21 cellular contexts compared by ENCODE assay signal in the genomic region with DNA sequence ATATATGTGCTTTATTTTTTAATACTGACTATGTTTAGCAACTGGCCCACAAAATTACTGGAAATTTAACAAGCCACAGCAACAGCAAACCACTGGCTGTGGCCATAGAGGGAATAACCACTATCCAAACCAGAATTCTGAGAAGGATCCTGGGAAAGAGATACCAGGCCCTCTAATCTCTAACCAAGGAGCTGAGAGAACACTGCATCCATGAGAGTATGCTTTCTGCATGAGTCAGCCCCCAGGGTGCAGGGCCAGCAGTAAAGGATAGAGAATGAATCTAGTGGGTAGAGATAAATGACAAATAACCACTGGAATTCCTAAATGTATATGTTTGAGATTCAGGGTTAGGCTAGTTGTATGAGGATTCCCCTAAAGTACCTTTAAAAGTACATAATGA.
DNase-seq lines count a peak whose midpoint lies in the region; ATAC-seq and TF ChIP-seq lines count a peak whose summit lies in the region.
"Had no signal": no experiment of that assay in that cellular context is flagged by ENCODE, and none has a peak within 500 bp of the region (broad histone marks: within the 10 kb centered on the region; RNA-seq: fewer than 3 reads in every experiment).

No MANE protein-coding gene starts in this region.

- no peak overlapping the region for H3K4me3 ChIP-seq in adipocyte (ENCODE audit: low read length)
- no peak overlapping the region for H3K4me3 ChIP-seq in smooth muscle cell
- H3K4me3 ChIP-seq: colonic mucosa, SJSA1, thyroid gland had no signal

- peak overlapping the region; percentile 62 for H3K4me2 ChIP-seq in smooth muscle cell

- H3K9ac ChIP-seq in adipocyte (ENCODE audit: low read length): no peak overlapping the region
- H3K9ac ChIP-seq in smooth muscle cell (ENCODE audit: low read depth): no peak overlapping the region

- no peak for TF ChIP-seq CTCF in smooth muscle cell (IDR thresholded peaks at IDR 0.05; ENCODE audit: borderline replicate concordance, insufficient read depth, poor library complexity, severe bottlenecking)

- peak overlapping the region; percentile 67 for H3K27ac ChIP-seq in smooth muscle cell (ENCODE audit: low read depth)
- H3K27ac ChIP-seq: colonic mucosa, SJSA1, thyroid gland had no signal

- H3K4me1 ChIP-seq in adipocyte (ENCODE audit: control insufficient read depth, insufficient read depth, low read length) (peaks cover 9% of the 10 kb centered on the region), smooth muscle cell (ENCODE audit: low read depth) (peaks cover 7% of the 10 kb centered on the region)
- H3K4me1 ChIP-seq: colonic mucosa, SJSA1 had no signal

- H3K9me3 ChIP-seq in adipocyte (ENCODE audit: control insufficient read depth, low read length) (no peaks in the 10 kb centered on the region), smooth muscle cell (replicated peaks; ENCODE audit: low read depth) (no peaks in the 10 kb centered on the region)
- H3K9me3 ChIP-seq: colonic mucosa, SJSA1, thyroid gland had no signal

- H3K27me3 ChIP-seq in adipocyte (replicated peaks; ENCODE audit: control insufficient read depth, insufficient read depth, low read length) (no peaks in the 10 kb centered on the region), smooth muscle cell (ENCODE audit: low read depth) (no peaks in the 10 kb centered on the region)
- H3K27me3 ChIP-seq: colonic mucosa, SJSA1, thyroid gland had no signal

- H3K79me2 ChIP-seq in smooth muscle cell (ENCODE audit: low read depth): no peaks in the 10 kb centered on the region

- peaks cover 7% of the 10 kb centered on the region for H3F3A ChIP-seq in smooth muscle cell (ENCODE audit: low read depth)

- H3K36me3 ChIP-seq in adipocyte (ENCODE audit: control insufficient read depth, insufficient read depth, low read length, severe bottlenecking) (no peaks in the 10 kb centered on the region), smooth muscle cell (ENCODE audit: low read depth) (no peaks in the 10 kb centered on the region)
- H3K36me3 ChIP-seq: colonic mucosa, SJSA1, thyroid gland had no signal

- H2AFZ ChIP-seq in smooth muscle cell (ENCODE audit: low read depth): no peak overlapping the region

- DNase-seq in H4 (ENCODE audit: low spot score): peak; percentile 45
- DNase-seq in adipocyte (ENCODE audit: low read depth): peak; percentile 62
- DNase-seq in fibroblast of peridontal ligament (ENCODE audit: extremely low read depth): peak; percentile 71
- DNase-seq in smooth muscle cell (lab: John Stamatoyannopoulos, UW; ENCODE audit: unreplicated experiment): no peak
- no peak for DNase-seq in stimulated activated CD4-positive, alpha-beta T cell treated with anti-CD3 and anti-CD28 coated beads, Interleukin-4, amount 100 ng/mL, for 1 hour
- no peak for DNase-seq in mucosa of gallbladder (ENCODE audit: low spot score)
- DNase-seq: activated CD8-positive, alpha-beta memory T cell treated with anti-CD3 and anti-CD28 coated beads for 24 hours; activated naive CD8-positive, alpha-beta T cell treated with anti-CD3 and anti-CD28 coated beads, Interleukin-2, amount 10 ng/mL, durations not matched to agents 7 days and 5 days; C1 segment of cervical spinal cord; colonic mucosa; DMS 273 treated with DMSO at 0.1 percent for 48 hours; immature natural killer cell; NCI-H187; NCI-H510A; thyroid gland had no signal

- ATAC-seq in HG03521 (IDR thresholded peaks at IDR 0.05; ENCODE audit: unreplicated experiment) (no peak), GM18520 (IDR thresholded peaks at IDR 0.05; ENCODE audit: unreplicated experiment) (no peak)
- ATAC-seq: activated CD4-positive, CD25-positive, alpha-beta regulatory T cell treated with anti-CD3 and anti-CD28 coated beads, Interleukin-2, amount 50 U/mL, for 24 hours; HCT116; natural killer cell treated with Interleukin-12 subunit alpha and Interleukin-12 subunit beta and Interleukin-15 and Interleukin-18, amount 100 ng/mL, for 72 hours had no signal

- no peaks in the 10 kb centered on the region for H4K20me1 ChIP-seq in smooth muscle cell (ENCODE audit: low read depth)

Comparison
In these comparisons a context has a peak if more than half of its experiments do, and no peak if none do; other contexts are left out.
1. DNase-seq: peak in H4 (single experiment), adipocyte (single experiment) and fibroblast of peridontal ligament (single experiment); none in smooth muscle cell (single experiment), stimulated activated CD4-positive, alpha-beta T cell treated with anti-CD3 and anti-CD28 coated beads, Interleukin-4, amount 100 ng/mL, for 1 hour (single experiment) and mucosa of gallbladder (single experiment).